Comparison of ENCODE assay signal across 9 cellular contexts in the genomic region with DNA sequence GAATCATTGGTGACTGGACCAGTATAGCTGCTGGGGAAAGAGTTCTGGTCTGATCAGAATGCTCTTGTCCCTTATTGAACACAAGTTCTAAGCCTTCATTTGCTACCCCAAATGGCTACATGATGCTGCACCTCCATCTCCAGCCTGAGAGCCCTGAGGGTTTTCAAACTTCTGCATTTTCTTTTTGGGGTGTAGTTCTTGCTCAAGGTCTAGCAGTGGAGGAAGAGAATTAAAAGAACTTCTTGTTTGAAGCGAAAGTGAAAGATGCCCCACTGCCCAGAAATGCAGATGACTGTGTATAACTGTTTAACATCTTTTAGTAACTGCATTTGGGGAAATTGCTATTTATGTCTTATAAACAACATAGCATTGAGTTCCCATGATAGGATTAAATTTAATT. TPM values are rescaled to one million over a fixed set of nuclear protein-coding genes. Genes with fewer than 3 reads are reported as not detected.
DNase-seq lines count a peak whose midpoint lies in the region; ATAC-seq, FAIRE-seq and TF ChIP-seq lines count a peak whose summit lies in the region.
"Had no signal": no experiment of that assay in that cellular context is flagged by ENCODE, and none has a peak within 500 bp of the region (broad histone marks: within the 10 kb centered on the region; RNA-seq: fewer than 3 reads in every experiment).

No MANE protein-coding gene starts in this region.

- H3K27me3 ChIP-seq in H7 (ENCODE audit: control insufficient read depth, insufficient read depth, low read length) (no peaks in the 10 kb centered on the region), Caco-2 (replicated peaks; ENCODE audit: control insufficient read depth, insufficient read depth, low read length) (peaks cover 1% of the 10 kb centered on the region; the same call in 1 of the 2 replicates)

- no peak for TF ChIP-seq CTCF in activated B cell treated with CpG ODN at 0.5 μM for 24 hours (IDR thresholded peaks at IDR 0.05)
- TF ChIP-seq CTCF in Caco-2 (IDR thresholded peaks at IDR 0.05; ENCODE audit: insufficient read depth in 1 of 2, low read depth in 1 of 2, low read length in 1 of 2, severe bottlenecking in 1 of 2, unreplicated experiment in 1 of 2) = no peak

- POLR2A ChIA-PET in activated B cell treated with CpG ODN at 0.5 μM for 24 hours (lab: Charles Lee) (interaction anchor here (0.8 to 9.0 kb wide), 4 partner anchors 8 to 48 kb away, joined by 3 to 73 read pairs (median 5); partner anchors contain the start of gene DAPP1), Caco-2 (lab: Charles Lee) (no interaction called here)

- H3K27ac Mint-ChIP-seq in activated B cell treated with CpG ODN at 0.5 μM for 24 hours = peak overlapping the region; percentile 90
- no peak overlapping the region for H3K27ac Mint-ChIP-seq in Caco-2 (ENCODE audit: unreplicated experiment)

- H3K27me3 Mint-ChIP-seq in activated B cell treated with CpG ODN at 0.5 μM for 24 hours = no peaks in the 10 kb centered on the region
- H3K27me3 Mint-ChIP-seq in Caco-2 (ENCODE audit: insufficient read depth, unreplicated experiment) = peaks cover 19% of the 10 kb centered on the region

- ATAC-seq in HG03139 (IDR thresholded peaks at IDR 0.05; ENCODE audit: unreplicated experiment) (peak; percentile 45), activated B cell treated with CpG ODN at 0.5 μM for 24 hours (ENCODE audit: low read depth) (peak; percentile 59)

- H3K36me3 Mint-ChIP-seq in activated B cell treated with CpG ODN at 0.5 μM for 24 hours (ENCODE audit: low read depth) (peaks cover 79% of the 10 kb centered on the region), Caco-2 (ENCODE audit: insufficient read depth, unreplicated experiment) (no peaks in the 10 kb centered on the region)

- H3K9me3 ChIP-seq in Caco-2 = no peaks in the 10 kb centered on the region

- H3K4me3 Mint-ChIP-seq in activated B cell treated with CpG ODN at 0.5 μM for 24 hours (peak overlapping the region; percentile 33), Caco-2 (ENCODE audit: unreplicated experiment) (no peak overlapping the region)

- no peaks in the 10 kb centered on the region for H3K4me1 ChIP-seq in Caco-2

- CTCF ChIA-PET in activated B cell treated with CpG ODN at 0.5 μM for 24 hours (lab: Charles Lee) = interaction anchor here (2.1 to 2.9 kb wide), 2 partner anchors 44 to 47 kb away, joined by 8 to 14 read pairs; no protein-coding TSS in a partner anchor
- CTCF ChIA-PET in Caco-2 (lab: Charles Lee) = no interaction called here

- H3K4me3 ChIP-seq in H7 (ENCODE audit: insufficient read depth, low read depth, low read length) (no peak overlapping the region), Caco-2 (ENCODE audit: low read depth, low read length) (no peak overlapping the region)

- BruUV-seq in Caco-2 (replicated peaks; lab: Mats Ljungman, UMichigan) = no TSS peak

- H3K4me1 Mint-ChIP-seq in activated B cell treated with CpG ODN at 0.5 μM for 24 hours (peaks cover 80% of the 10 kb centered on the region), Caco-2 (ENCODE audit: low read depth, unreplicated experiment) (no peaks in the 10 kb centered on the region)

- no peaks in the 10 kb centered on the region for H3K36me3 ChIP-seq in H7 (replicated peaks; ENCODE audit: control insufficient read depth, insufficient read depth, low read length)
- H3K36me3 ChIP-seq in Caco-2 (ENCODE audit: control insufficient read depth, insufficient read depth, low read length) = no peaks in the 10 kb centered on the region

- no peaks in the 10 kb centered on the region for H3K9me3 Mint-ChIP-seq in activated B cell treated with CpG ODN at 0.5 μM for 24 hours
- no peaks in the 10 kb centered on the region for H3K9me3 Mint-ChIP-seq in Caco-2 (ENCODE audit: unreplicated experiment)

- intact Hi-C loops in activated B cell treated with CpG ODN at 0.5 μM for 24 hours (cut with micrococcal nuclease) (loop anchor here (1.0 to 5.0 kb wide), 3 partner anchors 8 to 38 kb away; partner anchors contain the start of gene LAMTOR3), posterior cingulate gyrus (cut with DNase I) (no loop called here), Caco-2 (cut with micrococcal nuclease; ENCODE audit: unreplicated experiment) (no loop called here)

- peak; percentile 94 for FAIRE-seq in GM19239 (lab: Jason Lieb, UNC)

- DNase-seq in Ammon's horn (ENCODE audit: low spot score) (peak; percentile 55), GM19239 (ENCODE audit: insufficient read length, low spot score) (no peak), activated B cell treated with CpG ODN at 0.5 μM for 24 hours (no peak), H7 (no peak), NCI-H526 (lab: John Stamatoyannopoulos, UW) (no peak), posterior cingulate gyrus (no peak), Caco-2 (no peak)

RNA-seq across cellular contexts. Expression of gene LAMTOR3, which starts 38.5 kb away (rescaled TPM):
- 21.9 and 23.8 TPM in 2 replicates for total RNA-seq in activated B cell treated with CpG ODN at 0.5 μM for 24 hours
- 32.2 and 32.9 TPM in 2 replicates for total RNA-seq in H7 (2014; rRNA removed; shearing (Covaris generic))
- 33.6 and 34.0 TPM in 2 replicates for total RNA-seq in Caco-2 (2022)

RNA-seq across cellular contexts. Expression of gene DAPP1, which starts 39.0 kb away (rescaled TPM):
- total RNA-seq in activated B cell treated with CpG ODN at 0.5 μM for 24 hours (137 and 144 TPM in 2 replicates), Caco-2 (2022) (not detected in 2 replicates)
- total RNA-seq in H7 (2014; rRNA removed; shearing (Covaris generic)) = not detected in 2 replicates
- total RNA-seq: SK-MEL-5 had no signal

Comparison
In these comparisons a context has a peak if more than half of its experiments do, and no peak if none do; other contexts are left out.
1. RNA of gene DAPP1, which starts 39.0 kb away (total RNA-seq): 137 to 144 TPM in activated B cell treated with CpG ODN at 0.5 μM for 24 hours; not detected in H7 and not detected in Caco-2; every median in the first group is over 100 times any median in the second.